In genomic region chr22:45562537-45563361, GRCh38 we compare ENCODE assay signal across 21 cellular contexts.
"Had no signal": no experiment of that assay in that cellular context is flagged by ENCODE, and none has a peak within 500 bp of the region (broad histone marks: within the 10 kb centered on the region; RNA-seq: fewer than 3 reads in every experiment).

No MANE protein-coding gene starts in this region.

- H3K27me3 ChIP-seq: colonic mucosa, sigmoid colon, testis had no signal

- H3K4me1 Mint-ChIP-seq: activated T-helper 17 cell treated with anti-CD3 and anti-CD28 coated beads, Interleukin-2, amount 50 U/mL, for 72 hours; central memory CD8-positive, alpha-beta T cell; immature natural killer cell; natural killer cell; stimulated activated memory B cell treated with anti-CD40 and anti-IgM and Interleukin-4, amounts not matched to agents 10 μg/mL and 1 μg/mL and 100 μg/mL, for 72 hours had no signal

- H3K9ac ChIP-seq: parathyroid adenoma had no signal

- ATAC-seq: activated naive CD4-positive, alpha-beta T cell treated with anti-CD3 and anti-CD28 coated beads, Interleukin-2, amount 50 U/mL, for 72 hours; activated T-helper 17 cell treated with anti-CD3 and anti-CD28 coated beads, Interleukin-2, amount 50 U/mL, for 72 hours; effector memory CD8-positive, alpha-beta T cell; SK-N-SH treated with all-trans-retinoic acid at 6 μM for 48 hours; stimulated activated memory B cell treated with anti-CD40 and anti-IgM and Interleukin-4, amounts not matched to agents 10 μg/mL and 1 μg/mL and 100 μg/mL, for 72 hours had no signal

- H3K4me3 ChIP-seq: colonic mucosa, dorsolateral prefrontal cortex, esophagus squamous epithelium, sigmoid colon, smooth muscle cell, testis had no signal

- DNase-seq: activated T-cell treated with anti-CD3 and anti-CD28 coated beads, Interleukin-2, amount 50 U/mL, for 24 hours; colonic mucosa; dorsolateral prefrontal cortex; effector memory CD8-positive, alpha-beta T cell; esophagus squamous epithelium; immature natural killer cell; kidney glomerular epithelial cell; midbrain; natural killer cell; sigmoid colon; stimulated activated CD4-positive, alpha-beta T cell treated with anti-CD3 and anti-CD28 coated beads, Interleukin-15, amount 100 ng/mL, for 24 hours; testis had no signal

- H3K27ac Mint-ChIP-seq: activated naive CD4-positive, alpha-beta T cell treated with anti-CD3 and anti-CD28 coated beads, Interleukin-2, amount 50 U/mL, for 72 hours; activated T-cell treated with anti-CD3 and anti-CD28 coated beads, Interleukin-2, amount 50 U/mL, for 24 hours; activated T-helper 17 cell treated with anti-CD3 and anti-CD28 coated beads, Interleukin-2, amount 50 U/mL, for 72 hours; effector memory CD8-positive, alpha-beta T cell; immature natural killer cell; natural killer cell; stimulated activated memory B cell treated with anti-CD40 and anti-IgM and Interleukin-4, amounts not matched to agents 10 μg/mL and 1 μg/mL and 100 μg/mL, for 72 hours; T-helper 2 cell treated with Interferon-gamma antibody and Interleukin-4, amounts not matched to agents 5 μg/mL and 100 μg/mL, for 36 hours had no signal

- H3K9me3 ChIP-seq: colonic mucosa, neutrophil, testis had no signal

- H3K27ac ChIP-seq: colonic mucosa, dorsolateral prefrontal cortex, esophagus squamous epithelium, neutrophil, parathyroid adenoma, sigmoid colon, testis had no signal

- H3K4me3 Mint-ChIP-seq: activated T-cell treated with anti-CD3 and anti-CD28 coated beads, Interleukin-2, amount 50 U/mL, for 24 hours; activated T-helper 17 cell treated with anti-CD3 and anti-CD28 coated beads, Interleukin-2, amount 50 U/mL, for 72 hours; central memory CD8-positive, alpha-beta T cell; effector memory CD8-positive, alpha-beta T cell; immature natural killer cell; natural killer cell; stimulated activated memory B cell treated with anti-CD40 and anti-IgM and Interleukin-4, amounts not matched to agents 10 μg/mL and 1 μg/mL and 100 μg/mL, for 72 hours; T-helper 2 cell treated with Interferon-gamma antibody and Interleukin-4, amounts not matched to agents 5 μg/mL and 100 μg/mL, for 36 hours had no signal

- H3K4me2 ChIP-seq: smooth muscle cell had no signal

- H3K4me1 ChIP-seq: colonic mucosa, esophagus squamous epithelium, parathyroid adenoma, sigmoid colon, testis had no signal

- H3K36me3 ChIP-seq: colonic mucosa, neutrophil had no signal

- H2AFZ ChIP-seq: parathyroid adenoma had no signal
